10 cellular contexts compared by ENCODE assay signal in the genomic region with DNA sequence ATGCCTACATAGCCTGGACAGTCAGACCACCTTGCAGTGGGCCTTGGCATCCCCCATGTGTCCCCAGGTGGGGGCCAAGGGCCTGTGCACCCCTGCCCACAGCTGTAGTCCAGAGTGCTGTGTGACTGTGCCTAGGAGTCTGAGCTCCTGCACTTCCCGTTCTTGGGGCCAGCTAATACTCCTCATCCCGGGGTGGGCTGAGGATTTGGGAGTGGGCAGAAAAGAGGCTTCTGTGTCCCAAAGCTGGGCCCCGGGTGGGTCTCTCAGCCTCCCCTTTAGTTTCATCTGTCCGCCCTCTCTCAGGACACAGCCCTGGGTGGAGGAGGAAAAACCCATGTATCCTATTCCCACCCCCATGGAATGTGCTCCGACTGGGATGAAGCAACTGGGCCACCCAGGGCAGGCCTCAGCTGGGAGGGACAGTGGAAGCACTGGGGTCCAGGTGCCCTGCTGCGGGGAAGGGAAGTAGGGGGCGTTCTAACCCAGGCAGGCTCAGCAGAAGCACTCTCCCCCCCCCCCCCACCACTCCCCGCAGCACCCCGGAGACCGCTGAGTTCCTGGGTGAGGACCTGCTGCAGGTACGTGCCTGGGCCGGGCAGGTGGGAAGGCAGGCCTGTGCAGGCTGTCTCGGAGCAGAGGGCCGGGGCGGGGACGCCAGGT. TPM values are rescaled to one million over a fixed set of nuclear protein-coding genes. Genes with fewer than 3 reads are reported as not detected.
A peak's percentile ranks its signal among the peaks of the same experiment; 100 is the strongest.
DNase-seq lines count a peak whose midpoint lies in the region; ATAC-seq, FAIRE-seq and TF ChIP-seq lines count a peak whose summit lies in the region.
"Had no signal": no experiment of that assay in that cellular context is flagged by ENCODE, and none has a peak within 500 bp of the region (broad histone marks: within the 10 kb centered on the region; RNA-seq: fewer than 3 reads in every experiment).

No MANE protein-coding gene starts in this region.

- no peaks in the 10 kb centered on the region for H3K9me3 ChIP-seq in Panc1 (ENCODE audit: control insufficient read depth, insufficient read depth, low read depth, low read length)
- no peaks in the 10 kb centered on the region for H3K9me3 ChIP-seq in esophagus (ENCODE audit: control insufficient read depth in 2 of 2, insufficient read depth in 1 of 2, low read depth in 1 of 2, low read length in 1 of 2)

- peak overlapping the region; percentile 78 for H3K4me3 ChIP-seq in GM08714 (ENCODE audit: low read length)
- peak overlapping the region; percentile 10 to 39; a peak in 2 of 4 replicates for H3K4me3 ChIP-seq in Panc1 (ENCODE audit: low read depth in 2 of 2, low read length in 2 of 2)
- H3K4me3 ChIP-seq in esophagus (ENCODE audit: low read depth in 1 of 2, low read length in 2 of 2), result peak overlapping the region; percentile 64 to 86

- ATAC-seq in Panc1, result no peak
- no peak for ATAC-seq in GM21367 (IDR thresholded peaks at IDR 0.05; ENCODE audit: unreplicated experiment)

- H3K27me3 Mint-ChIP-seq in progenitor cell of endocrine pancreas, result no peaks in the 10 kb centered on the region

- H3K27ac ChIP-seq in Panc1 (ENCODE audit: low read length) (no peak overlapping the region), esophagus (ENCODE audit: low read depth in 2 of 2, low read length in 1 of 2) (peak overlapping the region; percentile 85 to 94)

- POLR2A ChIA-PET in Panc1 (lab: Charles Lee), result no interaction called here

- no peak for TF ChIP-seq CTCF in Panc1 (IDR thresholded peaks at IDR 0.05)
- no peak for TF ChIP-seq CTCF in progenitor cell of endocrine pancreas (IDR thresholded peaks at IDR 0.05; ENCODE audit: unreplicated experiment)

- intact Hi-C loops in Panc1 (cut with micrococcal nuclease; ENCODE audit: unreplicated experiment), result no loop called here

- H3K27ac Mint-ChIP-seq in progenitor cell of endocrine pancreas, result no peak overlapping the region

- 42 to 43% methylated on average over 15 to 16 of the region's 16 CpGs for WGBS in esophagus, 2 donors

- FAIRE-seq in HTR-8/SVneo (lab: Jason Lieb, UNC), result no peak
- no peak for FAIRE-seq in frontal cortex (lab: Jason Lieb, UNC)

- H3K4me3 Mint-ChIP-seq in progenitor cell of endocrine pancreas (ENCODE audit: low read depth), result peak overlapping the region; percentile 80

- peaks cover 2% of the 10 kb centered on the region for H3K36me3 Mint-ChIP-seq in progenitor cell of endocrine pancreas (ENCODE audit: insufficient read depth)

- H3K27me3 ChIP-seq in Panc1 (ENCODE audit: control insufficient read depth, insufficient read depth, low read length), result no peaks in the 10 kb centered on the region
- H3K27me3 ChIP-seq in esophagus (ENCODE audit: control insufficient read depth in 1 of 2, insufficient read depth in 2 of 2, low read length in 2 of 2), result no peaks in the 10 kb centered on the region

- H3K4me1 ChIP-seq in Panc1 (ENCODE audit: control insufficient read depth, insufficient read depth, low read length) (peaks cover 6% of the 10 kb centered on the region; the same call in 1 of the 2 replicates), esophagus (ENCODE audit: control insufficient read depth in 2 of 2, insufficient read depth in 2 of 2, low read length in 1 of 2) (peaks cover 0 to 33% of the 10 kb centered on the region in 2 donors)

- BruUV-seq in Panc1 (replicated peaks; lab: Mats Ljungman, UMichigan), result no TSS peak

- no peaks in the 10 kb centered on the region for H3K36me3 ChIP-seq in Panc1 (ENCODE audit: control insufficient read depth, insufficient read depth, low read length)
- peaks cover 0 to 23% of the 10 kb centered on the region in 2 donors for H3K36me3 ChIP-seq in esophagus (ENCODE audit: control insufficient read depth in 2 of 2, insufficient read depth in 2 of 2, low read length in 1 of 2)

- in situ Hi-C loops in Panc1 (cut with HindIII; ENCODE audit: low pct_unique_long_range_greater_than_20kb, low sequenced_read_pairs), result no loop called here

- no peak for DNase-seq in Panc1 (ENCODE audit: low read depth, low spot score)
- DNase-seq in progenitor cell of endocrine pancreas (ENCODE audit: low spot score, unreplicated experiment), result no peak
- DNase-seq in HTR-8/SVneo (ENCODE audit: insufficient read length, low spot score), result no peak
- DNase-seq in NCI-H1930 (lab: John Stamatoyannopoulos, UW), result no peak
- no peak for DNase-seq in frontal cortex (ENCODE audit: low spot score in 2 of 2)
- DNase-seq: cerebellar nuclear complex, NCI-H510A had no signal

- no peaks in the 10 kb centered on the region for H3K9me3 Mint-ChIP-seq in progenitor cell of endocrine pancreas (ENCODE audit: low read depth)

- CTCF ChIA-PET in Panc1 (lab: Charles Lee), result no interaction called here

- peaks cover 9% of the 10 kb centered on the region for H3K4me1 Mint-ChIP-seq in progenitor cell of endocrine pancreas (ENCODE audit: low read depth)

RNA-seq across cellular contexts. Expression of gene SH3BP1, which starts 1.3 kb away (rescaled TPM):
- total RNA-seq in Panc1 (2021; ENCODE audit: unreplicated experiment), result 6.8 TPM
- polyA plus RNA-seq in Panc1 (2012; ENCODE audit: insufficient read length), result 6.8 TPM
- polyA plus RNA-seq in esophagus, result 10 to 100 TPM; 39.8 to 42.0 TPM
- 25.4 and 27.4 TPM in 2 replicates for total RNA-seq in progenitor cell of endocrine pancreas
- 0.82 TPM for total RNA-seq in frontal cortex

RNA-seq across cellular contexts. Expression of gene PDXP, which starts 17.8 kb away (rescaled TPM):
- 17.6 TPM for total RNA-seq in Panc1 (2021; ENCODE audit: unreplicated experiment)
- 14.6 TPM for polyA plus RNA-seq in Panc1 (2012; ENCODE audit: insufficient read length)
- polyA plus RNA-seq in esophagus, result 1 to 10 TPM; 1.4 to 2.2 TPM
- 16.8 and 17.7 TPM in 2 replicates for total RNA-seq in progenitor cell of endocrine pancreas
- total RNA-seq in frontal cortex, result 44.0 TPM

RNA-seq across cellular contexts. Expression of gene GGA1, which starts 32.1 kb away (rescaled TPM):
- total RNA-seq in Panc1 (2021; ENCODE audit: unreplicated experiment) (45.4 TPM), progenitor cell of endocrine pancreas (121 and 132 TPM in 2 replicates), frontal cortex (34.2 TPM)
- 42.9 TPM for polyA plus RNA-seq in Panc1 (2012; ENCODE audit: insufficient read length)
- 10 to 100 TPM; 34.2 to 55.6 TPM for polyA plus RNA-seq in esophagus

RNA-seq across cellular contexts. Expression of gene LGALS1, which starts 34.7 kb away (rescaled TPM):
- 1,518 TPM for total RNA-seq in Panc1 (2021; ENCODE audit: unreplicated experiment)
- 2,763 TPM for polyA plus RNA-seq in Panc1 (2012; ENCODE audit: insufficient read length)
- polyA plus RNA-seq in esophagus, result 100 to 1,000 TPM; 160 to 194 TPM
- total RNA-seq in progenitor cell of endocrine pancreas, result 0.81 TPM in 1 of 2 replicates, not detected in the other
- 101 TPM for total RNA-seq in frontal cortex

RNA-seq across cellular contexts. Expression of gene NOL12, which starts 45.4 kb away (rescaled TPM):
- 32.7 TPM for total RNA-seq in Panc1 (2021; ENCODE audit: unreplicated experiment)
- 37.2 TPM for polyA plus RNA-seq in Panc1 (2012; ENCODE audit: insufficient read length)
- polyA plus RNA-seq in esophagus, result 10 to 100 TPM; 35.2 to 43.3 TPM
- 16.4 and 17.1 TPM in 2 replicates for total RNA-seq in progenitor cell of endocrine pancreas
- total RNA-seq in frontal cortex, result 19.2 TPM

Comparison
In these comparisons a context has a peak if more than half of its experiments do, and no peak if none do; other contexts are left out.
1. H3K4me3 ChIP-seq: peak in every context shown above with its lines; median percentile 78 in GM08714; 75 in esophagus; 24 in Panc1.